In the genomic region with DNA sequence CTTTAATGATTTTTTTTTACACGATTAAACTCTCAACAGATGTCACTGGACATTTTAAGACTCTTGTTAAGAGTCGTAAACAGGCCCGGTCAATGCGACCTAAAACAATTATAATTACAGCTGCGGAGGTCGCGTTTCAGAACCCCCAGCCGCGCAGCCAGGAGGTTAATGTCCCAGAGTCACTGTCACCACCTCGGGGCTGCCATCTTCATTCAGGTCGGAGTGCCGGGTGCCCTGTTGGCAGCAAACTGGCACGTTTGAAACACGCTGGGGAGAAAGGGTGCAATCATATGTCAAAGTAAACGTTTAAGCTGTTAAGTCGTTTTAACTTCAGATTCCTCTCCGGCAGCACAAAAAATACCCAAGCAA, we compare ENCODE assay signal across 8 cellular contexts. TPM values are rescaled to one million over a fixed set of nuclear protein-coding genes. Genes with fewer than 3 reads are reported as not detected.
A peak's percentile ranks its signal among the peaks of the same experiment; 100 is the strongest.
DNase-seq lines count a peak whose midpoint lies in the region; ATAC-seq and TF ChIP-seq lines count a peak whose summit lies in the region.

No MANE protein-coding gene starts in this region.

- H3K27me3 ChIP-seq in iPS-18a (ENCODE audit: control insufficient read depth, insufficient read depth, low read length) (no peaks in the 10 kb centered on the region), testis (no peaks in the 10 kb centered on the region)

- WGBS in testis, 2 donors, result 1% methylated on average over 17 of the region's 17 CpGs

- peaks cover 2% of the 10 kb centered on the region for H3K36me3 Mint-ChIP-seq in T-helper 2 cell treated with Interferon-gamma antibody and Interleukin-4, amounts not matched to agents 5 μg/mL and 100 μg/mL, for 36 hours (ENCODE audit: low read depth)
- peaks cover 2 to 5% of the 10 kb centered on the region in 2 donors for H3K36me3 Mint-ChIP-seq in activated T-cell treated with anti-CD3 and anti-CD28 coated beads, Interleukin-2, amount 50 U/mL, for 72 hours (ENCODE audit: insufficient read depth in 2 of 2)

- no peak for TF ChIP-seq CTCF in testis (IDR thresholded peaks at IDR 0.05)

- no peak for DNase-seq in T-helper 2 cell treated with Interferon-gamma antibody and Interleukin-4, amounts not matched to agents 5 μg/mL and 100 μg/mL, for 36 hours (ENCODE audit: low spot score)
- DNase-seq in T-helper 2 cell, result no peak
- no peak for DNase-seq in activated T-cell treated with anti-CD3 and anti-CD28 coated beads, Interleukin-2, amount 50 U/mL, for 72 hours
- peak; percentile 49 for DNase-seq in testis
- no peak for DNase-seq in activated CD4-positive, alpha-beta T cell treated with anti-CD3 and anti-CD28 coated beads for 1 hour

- TF ChIP-seq POLR2A in testis (IDR thresholded peaks at IDR 0.05), result no peak

- peak overlapping the region; percentile 81 for H3K9ac ChIP-seq in iPS-18a (ENCODE audit: low read length)

- H3K9me3 ChIP-seq in iPS-18a (ENCODE audit: control insufficient read depth, low read depth, low read length) (no peaks in the 10 kb centered on the region), testis (no peaks in the 10 kb centered on the region)

- intact Hi-C loops in testis (cut with DNase I; ENCODE audit: low total_unique reads), result no loop called here

- no peaks in the 10 kb centered on the region for H3K9me3 Mint-ChIP-seq in T-helper 2 cell treated with Interferon-gamma antibody and Interleukin-4, amounts not matched to agents 5 μg/mL and 100 μg/mL, for 36 hours
- no peaks in the 10 kb centered on the region for H3K9me3 Mint-ChIP-seq in activated T-cell treated with anti-CD3 and anti-CD28 coated beads, Interleukin-2, amount 50 U/mL, for 72 hours

- H3K27ac ChIP-seq in iPS-18a (ENCODE audit: low read length), result peak overlapping the region; percentile 46
- H3K27ac ChIP-seq in testis, result peak overlapping the region; percentile 75 to 76

- H3K4me3 ChIP-seq in iPS-18a (ENCODE audit: low read length) (peak overlapping the region; percentile 76), testis (peak overlapping the region; percentile 64 to 78)

- H3K4me3 Mint-ChIP-seq in T-helper 2 cell treated with Interferon-gamma antibody and Interleukin-4, amounts not matched to agents 5 μg/mL and 100 μg/mL, for 36 hours, result peak overlapping the region; percentile 89
- peak overlapping the region; percentile 86 to 98 for H3K4me3 Mint-ChIP-seq in activated T-cell treated with anti-CD3 and anti-CD28 coated beads, Interleukin-2, amount 50 U/mL, for 72 hours

- H3K27me3 Mint-ChIP-seq in T-helper 2 cell treated with Interferon-gamma antibody and Interleukin-4, amounts not matched to agents 5 μg/mL and 100 μg/mL, for 36 hours (ENCODE audit: low read depth), result peaks cover 49% of the 10 kb centered on the region
- H3K27me3 Mint-ChIP-seq in activated T-cell treated with anti-CD3 and anti-CD28 coated beads, Interleukin-2, amount 50 U/mL, for 72 hours (ENCODE audit: low read depth), result peaks cover 54% of the 10 kb centered on the region

- ATAC-seq in activated T-cell treated with anti-CD3 and anti-CD28 coated beads, Interleukin-2, amount 50 U/mL, for 72 hours (replicated peaks in 1 of 2), result no peak
- ATAC-seq in GM18907 (IDR thresholded peaks at IDR 0.05; ENCODE audit: unreplicated experiment), result no peak
- no peak for ATAC-seq in GM18502 (IDR thresholded peaks at IDR 0.05; ENCODE audit: poor library complexity, unreplicated experiment)

- H3K27ac Mint-ChIP-seq in T-helper 2 cell treated with Interferon-gamma antibody and Interleukin-4, amounts not matched to agents 5 μg/mL and 100 μg/mL, for 36 hours, result no peak overlapping the region
- peak overlapping the region; percentile 32 for H3K27ac Mint-ChIP-seq in activated T-cell treated with anti-CD3 and anti-CD28 coated beads, Interleukin-2, amount 50 U/mL, for 72 hours

- peaks cover 15% of the 10 kb centered on the region for H3K4me1 ChIP-seq in iPS-18a (ENCODE audit: control insufficient read depth, low read depth, low read length)
- peaks cover 10% of the 10 kb centered on the region for H3K4me1 ChIP-seq in testis

- H3K4me1 Mint-ChIP-seq in T-helper 2 cell treated with Interferon-gamma antibody and Interleukin-4, amounts not matched to agents 5 μg/mL and 100 μg/mL, for 36 hours (ENCODE audit: low read depth), result peaks cover 9% of the 10 kb centered on the region
- H3K4me1 Mint-ChIP-seq in activated T-cell treated with anti-CD3 and anti-CD28 coated beads, Interleukin-2, amount 50 U/mL, for 72 hours (ENCODE audit: low read depth), result peaks cover 17% of the 10 kb centered on the region

- H3K36me3 ChIP-seq in iPS-18a (ENCODE audit: control insufficient read depth, low read depth, low read length) (peaks cover 2% of the 10 kb centered on the region), testis (ENCODE audit: low read depth, missing control alignments) (no peaks in the 10 kb centered on the region)

RNA-seq across cellular contexts. Expression of gene PHF21B, which starts 0.7 kb away (rescaled TPM):
- total RNA-seq in activated T-cell treated with anti-CD3 and anti-CD28 coated beads, Interleukin-2, amount 50 U/mL, for 72 hours, result under 1 TPM; 0.72 to 0.83 TPM
- 10 to 100 TPM; 19.0 to 37.9 TPM for total RNA-seq in testis
- 8.5 TPM for polyA plus RNA-seq in testis (ENCODE audit: insufficient read depth, low read depth, low replicate concordance)

Comparison
In these comparisons a context has a peak if more than half of its experiments do, and no peak if none do; other contexts are left out.
1. RNA of gene PHF21B, which starts 0.7 kb away (total RNA-seq): 19.0 to 37.9 TPM in testis; 0.72 to 0.83 TPM in activated T-cell treated with anti-CD3 and anti-CD28 coated beads, Interleukin-2, amount 50 U/mL, for 72 hours; every median in the first group is over 10 times any median in the second.